ENCODE assay signal across 8 cellular contexts in the genomic region with DNA sequence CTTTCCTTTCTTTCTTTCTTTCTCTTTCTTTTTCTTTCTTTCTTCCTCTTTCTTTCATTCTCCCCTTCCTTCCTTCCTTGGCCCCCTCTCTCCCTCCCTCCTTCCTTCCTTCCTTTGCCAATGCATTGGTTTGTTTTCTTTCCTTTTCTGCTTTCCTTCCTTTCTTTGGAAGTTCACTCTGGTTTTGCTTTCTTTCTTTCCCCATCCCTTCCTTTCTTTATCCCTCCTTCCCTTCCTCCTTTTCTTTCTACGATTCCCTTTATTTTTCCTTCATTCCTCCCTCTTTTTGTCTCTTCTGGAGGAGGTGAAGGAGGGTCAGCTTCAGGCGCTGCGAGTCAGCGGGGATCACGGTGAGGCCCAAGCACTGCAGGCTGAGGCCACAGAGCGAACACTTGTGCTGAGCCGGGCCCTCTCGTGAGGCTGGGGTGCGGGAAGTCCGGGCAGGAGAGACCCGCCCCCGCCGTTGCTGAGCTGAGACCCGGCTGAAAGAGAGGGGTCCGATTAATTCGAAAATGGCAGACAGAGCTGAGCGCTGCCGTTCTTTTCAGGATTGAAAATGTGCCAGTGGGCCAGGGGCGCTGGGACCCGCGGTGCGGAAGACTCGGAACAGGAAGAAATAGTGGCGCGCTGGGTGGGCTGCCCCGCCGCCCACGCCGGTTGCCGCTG. TPM values are rescaled to one million over a fixed set of nuclear protein-coding genes. Genes with fewer than 3 reads are reported as not detected.
DNase-seq lines count a peak whose midpoint lies in the region; ATAC-seq, FAIRE-seq and TF ChIP-seq lines count a peak whose summit lies in the region.

No MANE protein-coding gene starts in this region.

- no peaks in the 10 kb centered on the region for H3K79me1 ChIP-seq in H9 (ENCODE audit: insufficient read depth, low read depth, low read length, poor library complexity, severe bottlenecking)

- H3K27me3 ChIP-seq in H9 (ENCODE audit: insufficient read depth, low read length) (peaks cover 98% of the 10 kb centered on the region), adipocyte (replicated peaks; ENCODE audit: control insufficient read depth, insufficient read depth, low read length) (peaks cover 77% of the 10 kb centered on the region)

- no peak for ATAC-seq in A549

- H3K23me2 ChIP-seq in H9 (ENCODE audit: insufficient read length, low read depth, low read length, poor library complexity, severe bottlenecking): peaks cover 10% of the 10 kb centered on the region

- no peak overlapping the region for H2AK5ac ChIP-seq in H9 (ENCODE audit: insufficient read length, low read length)

- no peak overlapping the region for H2BK15ac ChIP-seq in H9 (ENCODE audit: low read depth, low read length)

- H3K27ac ChIP-seq in A549 (peak overlapping the region; percentile 73 to 96), H9 (ENCODE audit: insufficient read length, low read depth, low read length) (no peak overlapping the region)

- peak overlapping the region; percentile 70 for H3K4me2 ChIP-seq in A549
- peak overlapping the region; percentile 53 for H3K4me2 ChIP-seq in H9 (ENCODE audit: insufficient read depth, insufficient read length, low read length)

- no peak overlapping the region for H2BK5ac ChIP-seq in H9 (ENCODE audit: insufficient read length, low read length)

- no peak overlapping the region for H2BK12ac ChIP-seq in H9 (ENCODE audit: insufficient read length, low read depth, low read length)

- POLR2A ChIA-PET in A549 (lab: Yijun Ruan, JAX): interaction anchor here (0.6 to 0.9 kb wide), 2 partner anchors 70 to 1812 kb away, joined by 3 read pairs; no protein-coding TSS in a partner anchor

- 57% methylated on average over 25 of the region's 30 CpGs for WGBS in A549 (ENCODE audit: missing lambda C conversion rate)
- no CpG with 5 or more reads among the region's 30 CpGs for WGBS in H9 (ENCODE audit: extremely low coverage, insufficient read length, low lambda C conversion rate)

- H3K14ac ChIP-seq in H9 (ENCODE audit: insufficient read depth, low read length): no peak overlapping the region

- TF ChIP-seq CTCF in A549 (IDR thresholded peaks at IDR 0.05): no peak
- TF ChIP-seq CTCF in H9 (conservative IDR thresholded peaks at IDR 0.05): no peak
- no peak for TF ChIP-seq CTCF in mesothelial cell of epicardium (IDR thresholded peaks at IDR 0.05; ENCODE audit: unreplicated experiment)

- H3K23ac ChIP-seq in H9 (ENCODE audit: insufficient read length, low read depth, low read length): no peak overlapping the region

- no peak for TF ChIP-seq POLR2A in A549 (IDR thresholded peaks at IDR 0.05; ENCODE audit: low read length)

- no peaks in the 10 kb centered on the region for H3K9me3 ChIP-seq in A549
- H3K9me3 ChIP-seq in H9 (ENCODE audit: control insufficient read depth, low read depth, low read length): no peaks in the 10 kb centered on the region
- no peaks in the 10 kb centered on the region for H3K9me3 ChIP-seq in adipocyte (ENCODE audit: control insufficient read depth, low read length)

- H3K4me1 Mint-ChIP-seq in H9: peaks cover 18 to 50% of the 10 kb centered on the region in 2 experiments
- peaks cover 18% of the 10 kb centered on the region for H3K4me1 Mint-ChIP-seq in mesothelial cell of epicardium

- peak overlapping the region; percentile 61 for H3K4me3 ChIP-seq in A549
- H3K4me3 ChIP-seq in adipocyte (ENCODE audit: low read length): peak overlapping the region; percentile 75

- H3K27me3 Mint-ChIP-seq in H9 (ENCODE audit: low read depth) (peaks cover 98% of the 10 kb centered on the region), mesothelial cell of epicardium (ENCODE audit: low read depth) (peaks cover 92% of the 10 kb centered on the region)

- no peak overlapping the region for H3K56ac ChIP-seq in H9 (ENCODE audit: insufficient read length, low read depth, low read length)

- H3K18ac ChIP-seq in H9 (ENCODE audit: insufficient read length, low read depth, low read length): no peak overlapping the region

- H3K4me1 ChIP-seq in A549 (peaks cover 24% of the 10 kb centered on the region; the same call in 1 of the 3 replicates), H9 (ENCODE audit: insufficient read depth, low read length) (0 out of 2 replicates have a peak, but pooled peaks cover 2% of the 10 kb centered on the region), adipocyte (ENCODE audit: control insufficient read depth, insufficient read depth, low read length) (peaks cover 9% of the 10 kb centered on the region)

- no peak overlapping the region for H4K8ac ChIP-seq in H9 (replicated peaks; ENCODE audit: insufficient read length, low read depth, low read length)

- no peaks in the 10 kb centered on the region for H3K79me2 ChIP-seq in H9 (ENCODE audit: insufficient read depth, low read length)

- H3K36me3 ChIP-seq in adipocyte (ENCODE audit: control insufficient read depth, insufficient read depth, low read length, severe bottlenecking): no peaks in the 10 kb centered on the region

- peak overlapping the region; percentile 39 to 71 for H3K4me3 Mint-ChIP-seq in H9
- H3K4me3 Mint-ChIP-seq in mesothelial cell of epicardium: peak overlapping the region; percentile 38

- no peak overlapping the region for H4K91ac ChIP-seq in H9 (ENCODE audit: insufficient read length, low read depth, low read length)

- DNase-seq in A549 (ENCODE audit: low read depth in 1 of 2, low spot score in 1 of 2) (no peak), H9 (no peak), adipocyte (ENCODE audit: low read depth) (no peak), mesothelial cell of epicardium (ENCODE audit: low spot score in 2 of 2, unreplicated experiment in 2 of 2) (no peak), OCI-M1 (lab: John Stamatoyannopoulos, UW) (no peak), NCI-H187 treated with DMSO at 0.1 percent for 48 hours (lab: John Stamatoyannopoulos, UW) (no peak), cortex of kidney (lab: John Stamatoyannopoulos, UW) (no peak), NCI-H748 (lab: John Stamatoyannopoulos, UW; ENCODE audit: unreplicated experiment) (no peak)

- no peaks in the 10 kb centered on the region for H4K20me1 ChIP-seq in H9 (ENCODE audit: control insufficient read depth, insufficient read depth, insufficient read length)

- H2BK20ac ChIP-seq in H9 (ENCODE audit: low read depth, low read length, poor library complexity, severe bottlenecking): no peak overlapping the region

- CTCF ChIA-PET in A549 (lab: Yijun Ruan, JAX): interaction anchor here (0.7 to 1.2 kb wide), 3 partner anchors 41 to 210 kb away, joined by 3 read pairs; no protein-coding TSS in a partner anchor

- no peak overlapping the region for H3K9ac ChIP-seq in H9 (ENCODE audit: extremely low read depth, insufficient read length, low read length)
- H3K9ac ChIP-seq in adipocyte (ENCODE audit: low read length): peak overlapping the region; percentile 39

- no peak for TF ChIP-seq EP300 in A549 (IDR thresholded peaks at IDR 0.05)

- no peak overlapping the region for H2AFZ ChIP-seq in H9 (ENCODE audit: low read length)

- peaks cover 0 to 2% (median 0%) of the 10 kb centered on the region in 3 experiments; a peak in 2 of 7 replicates for H3K36me3 Mint-ChIP-seq in H9 (ENCODE audit: insufficient read depth in 1 of 3, low read depth in 3 of 3)
- H3K36me3 Mint-ChIP-seq in mesothelial cell of epicardium: no peaks in the 10 kb centered on the region

- peaks cover 0 to 10% of the 10 kb centered on the region in 2 experiments; a peak in 3 of 5 replicates for H3K9me3 Mint-ChIP-seq in H9
- no peaks in the 10 kb centered on the region for H3K9me3 Mint-ChIP-seq in mesothelial cell of epicardium

- no peak for FAIRE-seq in A549 (lab: Jason Lieb, UNC)

- H3K27ac Mint-ChIP-seq in H9: no peak overlapping the region
- H3K27ac Mint-ChIP-seq in mesothelial cell of epicardium: no peak overlapping the region

- no peak for TF ChIP-seq RAD21 in A549 (conservative IDR thresholded peaks at IDR 0.05 in 1 of 2, IDR thresholded peaks at IDR 0.05 in 1 of 2)

- H4K5ac ChIP-seq in H9 (ENCODE audit: insufficient read length, low read depth, low read length): no peak overlapping the region

- H3K4ac ChIP-seq in H9 (ENCODE audit: low read depth, low read length): no peak overlapping the region

- H2BK120ac ChIP-seq in H9 (ENCODE audit: low read depth, low read length, poor library complexity, severe bottlenecking): no peak overlapping the region

- H3T11ph ChIP-seq in H9 (ENCODE audit: low read length): no peak overlapping the region

TF ChIP-seq in A549, 52 proteins besides CTCF, POLR2A, EP300 and RAD21 (continues in another document):
- TF ChIP-seq JUN (IDR thresholded peaks at IDR 0.05) (no peak), CHD2 (IDR thresholded peaks at IDR 0.05; ENCODE audit: low read length, partially characterized antibody) (no peak), CHD4 (IDR thresholded peaks at IDR 0.05; ENCODE audit: borderline replicate concordance) (no peak), MAFK (IDR thresholded peaks at IDR 0.05; ENCODE audit: partially characterized antibody) (no peak), HOXA7 (CRISPR knock-in tag; IDR thresholded peaks at IDR 0.05) (no peak), GATA3 (IDR thresholded peaks at IDR 0.05; ENCODE audit: borderline replicate concordance) (no peak), HOXB13 (CRISPR knock-in tag; IDR thresholded peaks at IDR 0.05; ENCODE audit: low read depth) (no peak), NFE2L2 (conservative IDR thresholded peaks at IDR 0.05; ENCODE audit: low read length) (no peak)
- TF ChIP-seq, protein P1, sequence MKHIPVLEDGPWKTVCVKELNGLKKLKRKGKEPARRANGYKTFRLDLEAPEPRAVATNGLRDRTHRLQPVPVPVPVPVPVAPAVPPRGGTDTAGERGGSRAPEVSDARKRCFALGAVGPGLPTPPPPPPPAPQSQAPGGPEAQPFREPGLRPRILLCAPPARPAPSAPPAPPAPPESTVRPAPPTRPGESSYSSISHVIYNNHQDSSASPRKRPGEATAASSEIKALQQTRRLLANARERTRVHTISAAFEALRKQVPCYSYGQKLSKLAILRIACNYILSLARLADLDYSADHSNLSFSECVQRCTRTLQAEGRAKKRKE (CRISPR knock-in tag; IDR thresholded peaks at IDR 0.05; ENCODE audit: low read depth): no peak

RNA-seq across cellular contexts. Expression of a gene that starts 1.5 kb away (rescaled TPM):
- 12.6 and 12.9 TPM in 2 replicates for polyA plus RNA-seq in A549 (2011; rRNA removed)
- polyA plus RNA-seq in A549 (2012; cell fraction: cytosol; rRNA removed): 27.2 and 30.9 TPM in 2 replicates
- polyA plus RNA-seq in A549 (2012; cell fraction: nucleus; rRNA removed): 49.2 and 57.7 TPM in 2 replicates
- 11.2 to 13.4 TPM (median 12.1 TPM) in 3 replicates for polyA plus RNA-seq in A549 (2017; fragmentation: RNase III; extraction: RNeasy Plus Mini Kit Qiagen cat#74134 plus additional on column Dnase treatment)
- polyA minus RNA-seq in A549 (2011; rRNA and poly(A)+ RNA removed): 20.3 and 22.0 TPM in 2 replicates
- total RNA-seq in H9 (2021): not detected in 2 replicates
- total RNA-seq in mesothelial cell of epicardium: 0.09 TPM in 1 of 3 replicates, not detected in the others
